7 cellular contexts compared by ENCODE assay signal in genomic region chr1:163323339-163323738, GRCh38. TPM values are rescaled to one million over a fixed set of nuclear protein-coding genes. Genes with fewer than 3 reads are reported as not detected.
DNase-seq lines count a peak whose midpoint lies in the region; ATAC-seq, FAIRE-seq and TF ChIP-seq lines count a peak whose summit lies in the region.
"Not testable (repeated sequence)": the region's sequence is repeated elsewhere in the genome, so short reads cannot be mapped to it uniquely, and the experiment has no call there.

No MANE protein-coding gene starts in this region.

- in situ Hi-C loops in GM23248 (cut with MboI); GM12878 (cut with MboI): not testable (repeated sequence)

- H3K27ac ChIP-seq in GM23248; SK-N-MC; GM12878 (ENCODE audit: control insufficient read depth, insufficient read depth): not testable (repeated sequence)
- H3K27ac ChIP-seq in KOPT-K1 (ENCODE audit: low read depth, low read length, poor library complexity, severe bottlenecking): peak overlapping the region; percentile 91

- H3K79me2 ChIP-seq in GM23248 (ENCODE audit: insufficient read depth): peaks cover 53% of the 10 kb centered on the region
- H3K79me2 ChIP-seq in GM12878 (ENCODE audit: control insufficient read depth, insufficient read depth, low read length): peaks cover 40% of the 10 kb centered on the region

- H3K4me3 ChIP-seq in GM23248 (peak overlapping the region; percentile 94), SK-N-MC (peak overlapping the region; percentile 93), GM12878 (peak overlapping the region; percentile 74; the same call in 1 of the 2 replicates), fibroblast of the aortic adventitia (ENCODE audit: low read depth, low read length) (peak overlapping the region; percentile 0), neuron (ENCODE audit: low read length) (peak overlapping the region; percentile 83)

- POLR2A ChIA-PET in GM12878 (lab: Charles Lee): not testable (repeated sequence)

- TF ChIP-seq POLR2A in GM12878 (IDR thresholded peaks at IDR 0.05; ENCODE audit: low read depth, low read length): not testable (repeated sequence)

- RAD21 ChIA-PET in GM12878 (lab: Charles Lee; ENCODE audit: unreplicated experiment): not testable (repeated sequence)

- H3K9me3 Mint-ChIP-seq in activated CD8-positive, alpha-beta memory T cell treated with anti-CD3 and anti-CD28 coated beads, Interleukin-2, amount 10 ng/mL, durations not matched to agents 7 days and 5 days (ENCODE audit: low read depth): not testable (repeated sequence)

- peaks cover 34% of the 10 kb centered on the region for H3K36me3 Mint-ChIP-seq in activated CD8-positive, alpha-beta memory T cell treated with anti-CD3 and anti-CD28 coated beads, Interleukin-2, amount 10 ng/mL, durations not matched to agents 7 days and 5 days

- TF ChIP-seq CTCF in GM12878 (IDR thresholded peaks at IDR 0.05 in 2 of 3, conservative IDR thresholded peaks at IDR 0.05 in 1 of 3; ENCODE audit: control insufficient read depth in 2 of 3, extremely low read depth in 1 of 3, insufficient read depth in 1 of 3, low read depth in 3 of 3, low read length in 3 of 3); fibroblast of the aortic adventitia (IDR thresholded peaks at IDR 0.05; ENCODE audit: insufficient read depth, low read length): not testable (repeated sequence)

- not testable (repeated sequence) for ATAC-seq in activated CD8-positive, alpha-beta memory T cell treated with anti-CD3 and anti-CD28 coated beads, Interleukin-2, amount 10 ng/mL, durations not matched to agents 7 days and 5 days; GM12878

- not testable (repeated sequence) for TF ChIP-seq RAD21 in GM12878 (IDR thresholded peaks at IDR 0.05; ENCODE audit: insufficient read depth, low read depth, low read length)

- 83 to 84% methylated on average over 3 of the region's 3 CpGs for WGBS in GM23248 (ENCODE audit: low coverage in 1 of 2, low lambda C conversion rate in 2 of 2, missing lambda C conversion rate in 2 of 2), 2 experiments
- WGBS in GM12878 (ENCODE audit: insufficient coverage, insufficient replicate concordance, low lambda C conversion rate, missing lambda C conversion rate): 96% methylated on average over 3 of the region's 3 CpGs

- not testable (repeated sequence) for H4K20me1 ChIP-seq in GM23248 (ENCODE audit: insufficient read depth); GM12878 (ENCODE audit: control insufficient read depth, insufficient read depth)

- H3K4me1 ChIP-seq in GM23248 (ENCODE audit: insufficient read depth): peaks cover 13% of the 10 kb centered on the region; the same call in 1 of the 2 replicates
- not testable (repeated sequence) for H3K4me1 ChIP-seq in GM12878 (ENCODE audit: control insufficient read depth, insufficient read depth, low read length)
- peaks cover 15% of the 10 kb centered on the region for H3K4me1 ChIP-seq in neuron (ENCODE audit: insufficient read depth, low read length)

- not testable (repeated sequence) for TF ChIP-seq EP300 in GM12878 (IDR thresholded peaks at IDR 0.05; ENCODE audit: borderline replicate concordance in 1 of 2, control insufficient read depth in 1 of 2, low read depth in 2 of 2, low read length in 2 of 2)

- intact Hi-C loops in GM12878 (cut with micrococcal nuclease; ENCODE audit: unreplicated experiment): loop anchor here (5.0 kb wide), 1 partner anchor 691 kb away; the partner anchor contains the start of gene DDR2

- not testable (repeated sequence) for H3F3A ChIP-seq in GM23248 (ENCODE audit: insufficient read depth)

- H3K9me3 ChIP-seq in GM23248 (ENCODE audit: low read depth); KOPT-K1 (ENCODE audit: insufficient read depth, low read length, poor library complexity, severe bottlenecking); SK-N-MC (ENCODE audit: low read depth, low read length); GM12878 (replicated peaks; ENCODE audit: control insufficient read depth, insufficient read depth, low read length); neuron (ENCODE audit: low read length): not testable (repeated sequence)

- not testable (repeated sequence) for H3K36me3 ChIP-seq in GM23248 (ENCODE audit: low read depth); GM12878 (ENCODE audit: control insufficient read depth in 2 of 2, insufficient read depth in 2 of 2, low read length in 1 of 2)
- peaks cover 55% of the 10 kb centered on the region for H3K36me3 ChIP-seq in KOPT-K1 (ENCODE audit: insufficient read depth, low read length)
- H3K36me3 ChIP-seq in SK-N-MC (ENCODE audit: insufficient read depth, low read length): peaks cover 34% of the 10 kb centered on the region
- H3K36me3 ChIP-seq in neuron (ENCODE audit: insufficient read depth, low read length): peaks cover 22% of the 10 kb centered on the region

- BruUV-seq in GM12878 (replicated peaks; lab: Mats Ljungman, UMichigan): not testable (repeated sequence)

- not testable (repeated sequence) for H3K27me3 ChIP-seq in GM23248 (replicated peaks; ENCODE audit: insufficient read depth); GM12878 (replicated peaks in 1 of 2; ENCODE audit: control insufficient read depth in 2 of 2, insufficient read depth in 2 of 2, low read length in 1 of 2); neuron (ENCODE audit: insufficient read depth, low read length)

- DNase-seq in GM23248; SK-N-MC (ENCODE audit: low read depth, low spot score); activated CD8-positive, alpha-beta memory T cell treated with anti-CD3 and anti-CD28 coated beads, Interleukin-2, amount 10 ng/mL, durations not matched to agents 7 days and 5 days; GM12878 (ENCODE audit: low read depth, low spot score); fibroblast of the aortic adventitia (ENCODE audit: low read depth): not testable (repeated sequence)

- CTCF ChIA-PET in activated CD8-positive, alpha-beta memory T cell treated with anti-CD3 and anti-CD28 coated beads, Interleukin-2, amount 10 ng/mL, durations not matched to agents 7 days and 5 days (lab: Charles Lee): not testable (repeated sequence)
- CTCF ChIA-PET in GM12878 (lab: Yijun Ruan, JAX): interaction anchor here (0.7 kb wide), 2 partner anchors 23 to 190 kb away, joined by 3 read pairs; no protein-coding TSS in a partner anchor

- H3K4me2 ChIP-seq in GM23248 (ENCODE audit: unreplicated experiment): not testable (repeated sequence)
- peak overlapping the region; percentile 79 for H3K4me2 ChIP-seq in GM12878 (ENCODE audit: control insufficient read depth, insufficient read depth)

- not testable (repeated sequence) for H3K9me2 ChIP-seq in GM23248 (ENCODE audit: insufficient read depth)

- SMC1A ChIA-PET in GM12878 (lab: Charles Lee; ENCODE audit: uncharacterized antibody, unreplicated experiment): not testable (repeated sequence)

- not testable (repeated sequence) for FAIRE-seq in GM12878 (lab: Jason Lieb, UNC)

- peak overlapping the region; percentile 99 for H2AFZ ChIP-seq in GM23248
- H2AFZ ChIP-seq in GM12878 (ENCODE audit: control insufficient read depth, low read depth, low read length); neuron (ENCODE audit: low read depth, low read length): not testable (repeated sequence)

- H3K9ac ChIP-seq in GM23248 (0 out of 2 replicates have a peak overlapping the region, but pooled peaks have one; percentile 73), SK-N-MC (ENCODE audit: insufficient read length) (peak overlapping the region; percentile 80)
- not testable (repeated sequence) for H3K9ac ChIP-seq in GM12878 (ENCODE audit: control insufficient read depth, insufficient read depth, low read length)

- H3K27me3 Mint-ChIP-seq in activated CD8-positive, alpha-beta memory T cell treated with anti-CD3 and anti-CD28 coated beads, Interleukin-2, amount 10 ng/mL, durations not matched to agents 7 days and 5 days: not testable (repeated sequence)

- peaks cover 42% of the 10 kb centered on the region for H3K4me1 Mint-ChIP-seq in activated CD8-positive, alpha-beta memory T cell treated with anti-CD3 and anti-CD28 coated beads, Interleukin-2, amount 10 ng/mL, durations not matched to agents 7 days and 5 days

- peak overlapping the region; percentile 92 for H3K4me3 Mint-ChIP-seq in activated CD8-positive, alpha-beta memory T cell treated with anti-CD3 and anti-CD28 coated beads, Interleukin-2, amount 10 ng/mL, durations not matched to agents 7 days and 5 days

- peak overlapping the region; percentile 97 for H3K27ac Mint-ChIP-seq in activated CD8-positive, alpha-beta memory T cell treated with anti-CD3 and anti-CD28 coated beads, Interleukin-2, amount 10 ng/mL, durations not matched to agents 7 days and 5 days

RNA-seq across cellular contexts. Expression of gene NUF2, which starts 1.6 kb away (rescaled TPM):
- 4.9 and 11.8 TPM in 2 replicates for total RNA-seq in GM23248 (2014; rRNA removed; shearing (Covaris generic))
- polyA plus RNA-seq in GM23248 (2016; fragmentation: Nextera tagmentation; extraction: Ambion mirVana) (11.1 and 13.5 TPM in 2 replicates), GM12878 (2011; rRNA removed) (57.0 and 96.8 TPM in 2 replicates), GM12878 (2014; fragmentation: Illumina TruSeq; extraction: Trizol) (60.4 and 74.3 TPM in 2 replicates), GM12878 (2014; fragmentation: Nextera tagmentation; extraction: Ambion mirVana) (10 to 100 TPM; 27.4 to 34.1 TPM), GM12878 (2014; rRNA removed) (32.1 and 43.3 TPM in 2 replicates), GM12878 (2016; fragmentation: Nextera tagmentation; extraction: Ambion mirVana) (10 to 100 TPM; 54.9 to 62.6 TPM)
- total RNA-seq in activated CD8-positive, alpha-beta memory T cell treated with anti-CD3 and anti-CD28 coated beads, Interleukin-2, amount 10 ng/mL, durations not matched to agents 7 days and 5 days: 10 to 100 TPM; 64.9 to 82.9 TPM
- 61.9 and 68.9 TPM in 2 replicates for total RNA-seq in GM12878 (2013; cell fraction: nucleolus; rRNA removed)
- total RNA-seq in GM12878 (2014; rRNA removed) (36.6 and 49.6 TPM in 2 replicates), GM12878 (2014; rRNA removed; fragmentation: Illumina TruSeq; extraction: Trizol) (58.0 and 59.3 TPM in 2 replicates), GM12878 (2021) (33.7 and 37.1 TPM in 2 replicates), fibroblast of the aortic adventitia (ENCODE audit: low replicate concordance) (1.2 and 25.8 TPM in 2 replicates)
- 8.7 TPM for polyA plus RNA-seq in GM12878 (2011; ENCODE audit: low read depth)
- polyA plus RNA-seq in GM12878 (2011; cell fraction: cytosol; rRNA removed): 18.2 and 19.6 TPM in 2 replicates
- 54.1 and 62.5 TPM in 2 replicates for polyA plus RNA-seq in GM12878 (2011; cell fraction: nucleus; rRNA removed)
- 18.0 and 25.4 TPM in 2 replicates for polyA plus RNA-seq in GM12878 (2012)
- polyA minus RNA-seq in GM12878 (2011; rRNA and poly(A)+ RNA removed): 19.9 and 25.1 TPM in 2 replicates
- 8.3 and 9.9 TPM in 2 replicates for polyA minus RNA-seq in GM12878 (2011; cell fraction: cytosol; rRNA and poly(A)+ RNA removed)
- polyA minus RNA-seq in GM12878 (2011; cell fraction: nucleus; rRNA and poly(A)+ RNA removed): 33.7 and 34.3 TPM in 2 replicates

Comparison
In these comparisons a context has a peak if more than half of its experiments do, and no peak if none do; other contexts are left out.
1. H3K4me3 ChIP-seq: peak in every context shown above with its lines; median percentile 94 in GM23248; 93 in SK-N-MC; 83 in neuron; 74 in GM12878; 0 in fibroblast of the aortic adventitia.